Comparison of ENCODE assay signal across 14 cellular contexts in genomic region chr2:134141598-134142340, GRCh38.
A peak's percentile ranks its signal among the peaks of the same experiment; 100 is the strongest.
DNase-seq lines count a peak whose midpoint lies in the region; ATAC-seq, FAIRE-seq and TF ChIP-seq lines count a peak whose summit lies in the region.
"Had no signal": no experiment of that assay in that cellular context is flagged by ENCODE, and none has a peak within 500 bp of the region (broad histone marks: within the 10 kb centered on the region; RNA-seq: fewer than 3 reads in every experiment).

No MANE protein-coding gene starts in this region.

- TF ChIP-seq EP300 in HepG2 (IDR thresholded peaks at IDR 0.05; ENCODE audit: low read depth in 2 of 2, low read length in 2 of 2), result no peak
- no peak for TF ChIP-seq EP300 in HepG2 (CRISPR knock-in tag; IDR thresholded peaks at IDR 0.05; ENCODE audit: borderline replicate concordance)

- H4K20me1 ChIP-seq in HepG2 (ENCODE audit: insufficient read depth, low read length) (peaks cover 19% of the 10 kb centered on the region), Karpas-422 (ENCODE audit: insufficient read depth, low read depth, low read length) (peaks cover 92% of the 10 kb centered on the region)

- H3K9me3 Mint-ChIP-seq in activated B cell treated with CpG ODN at 0.5 μM for 24 hours, result no peaks in the 10 kb centered on the region

- TF ChIP-seq POLR2A in HepG2 (IDR thresholded peaks at IDR 0.05; ENCODE audit: insufficient read depth in 1 of 2, low read depth in 2 of 2, low read length in 2 of 2) (no peak), right lobe of liver (IDR thresholded peaks at IDR 0.05) (no peak)

- POLR2A ChIA-PET in HepG2 (lab: Yijun Ruan, JAX) (no interaction called here), activated B cell treated with CpG ODN at 0.5 μM for 24 hours (lab: Charles Lee) (interaction anchor here (2.0 kb wide), 1 partner anchor 21 kb away, joined by 4 read pairs; no protein-coding TSS in a partner anchor)

- H3K27ac Mint-ChIP-seq in activated B cell treated with CpG ODN at 0.5 μM for 24 hours, result peak overlapping the region; percentile 68

- H2AFZ ChIP-seq in HepG2 (ENCODE audit: low read length) (no peak overlapping the region), Karpas-422 (ENCODE audit: low read length) (no peak overlapping the region)

- H3K27me3 ChIP-seq in HepG2 (ENCODE audit: control insufficient read depth in 1 of 2, insufficient read depth in 2 of 2, low read length in 2 of 2) (no peaks in the 10 kb centered on the region), right lobe of liver (no peaks in the 10 kb centered on the region), upper lobe of right lung (no peaks in the 10 kb centered on the region), Karpas-422 (ENCODE audit: low read length) (no peaks in the 10 kb centered on the region)

- in situ Hi-C loops in HepG2 (cut with HindIII; ENCODE audit: extremely low pct_ligation_motif_present, low pct_unique_long_range_greater_than_20kb), result no loop called here

- H3K4me2 ChIP-seq in HepG2 (ENCODE audit: low read depth, low read length), result no peak overlapping the region
- no peak overlapping the region for H3K4me2 ChIP-seq in Karpas-422 (ENCODE audit: low read depth, low read length, poor library complexity, severe bottlenecking)

- no peak for TF ChIP-seq RAD21 in HepG2 (CRISPR knock-in tag; IDR thresholded peaks at IDR 0.05)

- CTCF ChIA-PET in HepG2 (lab: Yijun Ruan, JAX; ENCODE audit: low intra/inter-chr PET ratio, low total read pairs) (no interaction called here), activated B cell treated with CpG ODN at 0.5 μM for 24 hours (lab: Charles Lee) (interaction anchor here (2.1 kb wide), 1 partner anchor 103 kb away, joined by 4 read pairs; no protein-coding TSS in a partner anchor)

- peaks cover 96% of the 10 kb centered on the region for H3K4me1 Mint-ChIP-seq in activated B cell treated with CpG ODN at 0.5 μM for 24 hours

- 98% methylated on average over 6 of the region's 6 CpGs for WGBS in HepG2 (ENCODE audit: low lambda C conversion rate)
- WGBS in right lobe of liver (ENCODE audit: insufficient coverage, low coverage, low lambda C conversion rate, missing lambda C conversion rate), result 76% methylated on average over 6 of the region's 6 CpGs

- H3K4me1 ChIP-seq in HepG2 (ENCODE audit: insufficient read depth, low read length) (no peaks in the 10 kb centered on the region; the same call in 1 of the 2 replicates), right lobe of liver (peaks cover 0 to 26% (median 5%) of the 10 kb centered on the region in 4 donors), upper lobe of right lung (peaks cover 37% of the 10 kb centered on the region), Karpas-422 (ENCODE audit: low read length) (no peaks in the 10 kb centered on the region)

- no TSS peak for BruUV-seq in HepG2 (replicated peaks; lab: Mats Ljungman, UMichigan)

- no peak overlapping the region for H3K27ac ChIP-seq in HepG2 (ENCODE audit: extremely low read length, insufficient read depth, low read length)
- no peak overlapping the region for H3K27ac ChIP-seq in right lobe of liver
- H3K27ac ChIP-seq in upper lobe of right lung, result no peak overlapping the region
- H3K27ac ChIP-seq in Karpas-422 (ENCODE audit: low read length), result no peak overlapping the region

- H3K36me3 ChIP-seq in HepG2 (replicated peaks in 1 of 2; ENCODE audit: control insufficient read depth in 1 of 2, insufficient read depth in 2 of 2, low read length in 2 of 2) (peaks cover 2 to 3% of the 10 kb centered on the region in 2 experiments; a peak in 2 of 5 replicates), right lobe of liver (no peaks in the 10 kb centered on the region), upper lobe of right lung (no peaks in the 10 kb centered on the region), Karpas-422 (ENCODE audit: insufficient read depth, low read length) (no peaks in the 10 kb centered on the region)

- H3K36me3 Mint-ChIP-seq in activated B cell treated with CpG ODN at 0.5 μM for 24 hours (ENCODE audit: low read depth), result peaks cover 41% of the 10 kb centered on the region

- H3K79me2 ChIP-seq in HepG2 (ENCODE audit: insufficient read depth, low read length) (peaks cover 59% of the 10 kb centered on the region), Karpas-422 (ENCODE audit: low read length) (no peaks in the 10 kb centered on the region)

- no peak overlapping the region for H3K9ac ChIP-seq in HepG2 (ENCODE audit: insufficient read depth, low read depth, low read length)
- H3K9ac ChIP-seq in Karpas-422 (ENCODE audit: low read length), result no peak overlapping the region

- ATAC-seq in HepG2 (peak; percentile 44), right lobe of liver (no peak), activated B cell treated with CpG ODN at 0.5 μM for 24 hours (ENCODE audit: low read depth) (peak; percentile 12), upper lobe of right lung (peak; percentile 23), HG02852 (IDR thresholded peaks at IDR 0.05; ENCODE audit: unreplicated experiment) (no peak), GM18873 (IDR thresholded peaks at IDR 0.05; ENCODE audit: low FRiP score, unreplicated experiment) (no peak)

- DNase-seq in HepG2 (ENCODE audit: low spot score) (no peak), right lobe of liver (no peak), activated B cell treated with CpG ODN at 0.5 μM for 24 hours (no peak), iPS-NIHi7 (ENCODE audit: extremely low spot score) (peak; percentile 53), upper lobe of right lung (no peak), Karpas-422 (no peak)
- DNase-seq: activated CD4-positive, CD25-positive, alpha-beta regulatory T cell treated with anti-CD3 and anti-CD28 coated beads, Interleukin-2, amount 50 U/mL, for 72 hours; amniotic stem cell; hippocampal formation; NCI-H146; NCI-H510A had no signal

- H3K9me2 ChIP-seq in Karpas-422 (replicated peaks; ENCODE audit: insufficient read depth, low read length), result no peaks in the 10 kb centered on the region

- FAIRE-seq in HepG2 (lab: Jason Lieb, UNC), result no peak
- FAIRE-seq: colon had no signal

- H3K9me3 ChIP-seq in HepG2 (ENCODE audit: low read length) (no peaks in the 10 kb centered on the region), right lobe of liver (no peaks in the 10 kb centered on the region), upper lobe of right lung (no peaks in the 10 kb centered on the region), Karpas-422 (ENCODE audit: low read length) (no peaks in the 10 kb centered on the region)

- H3K4me3 Mint-ChIP-seq in activated B cell treated with CpG ODN at 0.5 μM for 24 hours, result no peak overlapping the region

- H3K4me3 ChIP-seq in HepG2 (replicated peaks in 1 of 3; ENCODE audit: insufficient read depth in 1 of 3, low read depth in 2 of 3, low read length in 3 of 3) (no peak overlapping the region), right lobe of liver (no peak overlapping the region), upper lobe of right lung (no peak overlapping the region), Karpas-422 (ENCODE audit: low read length) (no peak overlapping the region)

- TF ChIP-seq CTCF in HepG2 (CRISPR knock-in tag; IDR thresholded peaks at IDR 0.05) (no peak), right lobe of liver (IDR thresholded peaks at IDR 0.05) (no peak), activated B cell treated with CpG ODN at 0.5 μM for 24 hours (IDR thresholded peaks at IDR 0.05) (no peak), upper lobe of right lung (IDR thresholded peaks at IDR 0.05) (no peak)

- no peaks in the 10 kb centered on the region for H3K27me3 Mint-ChIP-seq in activated B cell treated with CpG ODN at 0.5 μM for 24 hours

- intact Hi-C loops in HepG2 (cut with micrococcal nuclease; ENCODE audit: unreplicated experiment) (no loop called here), right lobe of liver (cut with DNase I) (no loop called here), activated B cell treated with CpG ODN at 0.5 μM for 24 hours (cut with micrococcal nuclease) (no loop called here), upper lobe of right lung (cut with DNase I) (no loop called here)

TF ChIP-seq in HepG2, 621 proteins besides CTCF, POLR2A, EP300 and RAD21 (continues in another document):
- no peak for TF ChIP-seq BCLAF1 (IDR thresholded peaks at IDR 0.05)
- TF ChIP-seq AHR (CRISPR knock-in tag; IDR thresholded peaks at IDR 0.05), result no peak
- no peak for TF ChIP-seq TOE1 (CRISPR knock-in tag; IDR thresholded peaks at IDR 0.05)
- TF ChIP-seq TCF7L2 (IDR thresholded peaks at IDR 0.05; ENCODE audit: low read depth, low read length), result no peak
- no peak for TF ChIP-seq ZNF33B (CRISPR knock-in tag; IDR thresholded peaks at IDR 0.05)
- TF ChIP-seq ZNF652 (CRISPR knock-in tag; IDR thresholded peaks at IDR 0.05; ENCODE audit: borderline replicate concordance, low read depth), result no peak
- no peak for TF ChIP-seq ZNF530 (CRISPR knock-in tag; IDR thresholded peaks at IDR 0.05; ENCODE audit: low read depth)
- TF ChIP-seq ZSCAN22 (CRISPR knock-in tag; IDR thresholded peaks at IDR 0.05), result no peak

Comparison
In these comparisons a context has a peak if more than half of its experiments do, and no peak if none do; other contexts are left out.
1. ATAC-seq: peak in HepG2 (single experiment), activated B cell treated with CpG ODN at 0.5 μM for 24 hours (single experiment) and upper lobe of right lung (single experiment); none in right lobe of liver (0 of 4), HG02852 (single experiment) and GM18873 (single experiment).